16 cellular contexts compared by ENCODE assay signal in the genomic region with DNA sequence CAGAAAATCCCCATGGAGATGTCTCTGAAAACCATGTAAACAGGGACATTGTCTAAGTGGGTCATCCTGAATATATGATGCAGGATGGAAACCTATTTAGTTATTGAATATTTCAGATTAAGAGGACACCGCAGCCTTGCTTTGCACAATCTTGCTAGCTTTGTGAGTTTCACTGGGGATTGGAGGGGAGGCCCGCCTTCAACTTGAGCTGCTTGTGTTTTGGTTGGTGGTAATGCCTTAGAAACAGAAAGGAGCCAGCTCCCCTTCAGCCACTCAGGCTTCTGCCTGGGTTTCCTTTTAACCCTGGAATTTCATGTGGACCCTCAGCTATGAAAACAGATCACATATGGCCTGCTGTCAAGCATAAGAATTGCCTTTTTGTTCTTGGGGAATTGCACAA.
DNase-seq lines count a peak whose midpoint lies in the region; ATAC-seq and TF ChIP-seq lines count a peak whose summit lies in the region.
"Had no signal": no experiment of that assay in that cellular context is flagged by ENCODE, and none has a peak within 500 bp of the region (broad histone marks: within the 10 kb centered on the region; RNA-seq: fewer than 3 reads in every experiment).

No MANE protein-coding gene starts in this region.

- CTCF ChIA-PET in PC-3 (lab: Charles Lee), result no interaction called here

- no peak overlapping the region for H3K4me2 ChIP-seq in PC-3 (ENCODE audit: low read length)

- H3K9ac ChIP-seq in PC-3 (ENCODE audit: low read length), result no peak overlapping the region

- no peak overlapping the region for H3K27ac ChIP-seq in PC-3 (ENCODE audit: low read length)
- H3K27ac ChIP-seq: SJCRH30 had no signal

- H3K9me2 ChIP-seq in PC-3 (replicated peaks; ENCODE audit: low read length), result no peaks in the 10 kb centered on the region

- peaks cover 18% of the 10 kb centered on the region for H3K36me3 Mint-ChIP-seq in endothelial cell (ENCODE audit: low read depth, unreplicated experiment)
- H3K36me3 Mint-ChIP-seq in mesothelial cell of epicardium, result no peaks in the 10 kb centered on the region
- H3K36me3 Mint-ChIP-seq: activated naive CD8-positive, alpha-beta T cell had no signal

- H3K4me3 Mint-ChIP-seq in endothelial cell (ENCODE audit: unreplicated experiment) (no peak overlapping the region), mesothelial cell of epicardium (no peak overlapping the region)
- H3K4me3 Mint-ChIP-seq: activated naive CD8-positive, alpha-beta T cell; stimulated activated memory B cell treated with anti-CD40 and anti-IgM and Interleukin-4, amounts not matched to agents 10 μg/mL and 1 μg/mL and 100 μg/mL, for 72 hours had no signal

- H3F3A ChIP-seq in PC-3 (ENCODE audit: low read length, unreplicated experiment), result no peaks in the 10 kb centered on the region

- H4K20me1 ChIP-seq in PC-3 (ENCODE audit: low read length), result peaks cover 42% of the 10 kb centered on the region

- H3K27me3 ChIP-seq in PC-3 (ENCODE audit: low read length), result no peaks in the 10 kb centered on the region
- H3K27me3 ChIP-seq: SJCRH30 had no signal

- H2AFZ ChIP-seq in PC-3 (ENCODE audit: low read length), result no peak overlapping the region

- H3K4me3 ChIP-seq in AG10803 (ENCODE audit: low read length) (no peak overlapping the region), PC-3 (ENCODE audit: low read length) (no peak overlapping the region)
- H3K4me3 ChIP-seq: SJCRH30 had no signal

- BruUV-seq in PC-3 (replicated peaks; lab: Mats Ljungman, UMichigan), result no TSS peak

- H3K9me3 ChIP-seq in PC-3 (ENCODE audit: low read length), result no peaks in the 10 kb centered on the region
- H3K9me3 ChIP-seq: SJCRH30 had no signal

- H3K36me3 ChIP-seq in PC-3 (ENCODE audit: low read depth, low read length), result no peaks in the 10 kb centered on the region
- H3K36me3 ChIP-seq: SJCRH30 had no signal

- H3K27ac Mint-ChIP-seq in endothelial cell (ENCODE audit: unreplicated experiment), result peak overlapping the region; percentile 30
- peak overlapping the region; percentile 66 for H3K27ac Mint-ChIP-seq in mesothelial cell of epicardium
- H3K27ac Mint-ChIP-seq: activated naive CD8-positive, alpha-beta T cell; stimulated activated memory B cell treated with anti-CD40 and anti-IgM and Interleukin-4, amounts not matched to agents 10 μg/mL and 1 μg/mL and 100 μg/mL, for 72 hours had no signal

- POLR2A ChIA-PET in PC-3 (lab: Charles Lee; ENCODE audit: unreplicated experiment), result no interaction called here

- H3K4me1 Mint-ChIP-seq in endothelial cell (ENCODE audit: unreplicated experiment) (peaks cover 57% of the 10 kb centered on the region), mesothelial cell of epicardium (peaks cover 25% of the 10 kb centered on the region)

- peaks cover 7% of the 10 kb centered on the region; the same call in 1 of the 2 replicates for H3K4me1 ChIP-seq in PC-3 (ENCODE audit: insufficient read depth, low read length)

- no peak for TF ChIP-seq CTCF in AG10803 (conservative IDR thresholded peaks at IDR 0.05; ENCODE audit: low read length)
- no peak for TF ChIP-seq CTCF in endothelial cell (IDR thresholded peaks at IDR 0.05; ENCODE audit: unreplicated experiment)
- TF ChIP-seq CTCF in mesothelial cell of epicardium (IDR thresholded peaks at IDR 0.05; ENCODE audit: unreplicated experiment), result no peak
- no peak for TF ChIP-seq CTCF in PC-3 (conservative IDR thresholded peaks at IDR 0.05; ENCODE audit: low read depth, low read length)

- ATAC-seq in GM18873 (IDR thresholded peaks at IDR 0.05; ENCODE audit: low FRiP score, unreplicated experiment), result no peak
- ATAC-seq in PC-3, result no peak
- ATAC-seq: stimulated activated memory B cell treated with anti-CD40 and anti-IgM and Interleukin-4, amounts not matched to agents 10 μg/mL and 1 μg/mL and 100 μg/mL, for 72 hours had no signal

- H3K27me3 Mint-ChIP-seq in endothelial cell (ENCODE audit: unreplicated experiment) (peaks cover 8% of the 10 kb centered on the region), mesothelial cell of epicardium (ENCODE audit: low read depth) (no peaks in the 10 kb centered on the region)
- H3K27me3 Mint-ChIP-seq: activated naive CD8-positive, alpha-beta T cell; stimulated activated memory B cell treated with anti-CD40 and anti-IgM and Interleukin-4, amounts not matched to agents 10 μg/mL and 1 μg/mL and 100 μg/mL, for 72 hours had no signal

- DNase-seq in AG10803 (ENCODE audit: low read depth) (peak; percentile 41), RPMI7951 (ENCODE audit: low read depth) (peak; percentile 37), endothelial cell (ENCODE audit: low spot score) (no peak), mesothelial cell of epicardium (ENCODE audit: low spot score in 2 of 2, unreplicated experiment in 2 of 2) (no peak), DMS53 (lab: John Stamatoyannopoulos, UW) (no peak), cortex of kidney (lab: John Stamatoyannopoulos, UW) (no peak), PC-3 (no peak)
- DNase-seq: AML-193; DMS79; effector memory CD4-positive, alpha-beta T cell; KG1; SJCRH30; stimulated activated CD4-positive, alpha-beta T cell treated with anti-CD3 and anti-CD28 coated beads, Interleukin-4, amount 100 ng/mL, for 24 hours had no signal

- intact Hi-C loops in PC-3 (cut with micrococcal nuclease), result no loop called here

- peaks cover 74% of the 10 kb centered on the region for H3K79me2 ChIP-seq in PC-3 (ENCODE audit: low read length)

- no peaks in the 10 kb centered on the region for H3K9me3 Mint-ChIP-seq in endothelial cell (ENCODE audit: unreplicated experiment)
- H3K9me3 Mint-ChIP-seq in mesothelial cell of epicardium, result no peaks in the 10 kb centered on the region

Comparison
In these comparisons a context has a peak if more than half of its experiments do, and no peak if none do; other contexts are left out.
1. DNase-seq: peak in AG10803 (single experiment) and RPMI7951 (single experiment); none in endothelial cell (single experiment), mesothelial cell of epicardium (0 of 2), DMS53 (single experiment), cortex of kidney (single experiment) and PC-3 (single experiment).